In genomic region chr10:4770766-4771553, GRCh38 we compare ENCODE assay signal across 8 cellular contexts. TPM values are rescaled to one million over a fixed set of nuclear protein-coding genes. Genes with fewer than 3 reads are reported as not detected.
DNase-seq lines count a peak whose midpoint lies in the region; ATAC-seq and TF ChIP-seq lines count a peak whose summit lies in the region.

No MANE protein-coding gene starts in this region.

- H3K9ac ChIP-seq in PC-3 (ENCODE audit: low read length), result peak overlapping the region; percentile 100
- no peak overlapping the region for H3K9ac ChIP-seq in parathyroid adenoma
- H3K9ac ChIP-seq in colonic mucosa (ENCODE audit: low read depth in 2 of 2, low read length in 2 of 2), result no peak overlapping the region

- H3K4me1 ChIP-seq in PC-3 (ENCODE audit: insufficient read depth, low read length), result peaks cover 62% of the 10 kb centered on the region
- no peaks in the 10 kb centered on the region for H3K4me1 ChIP-seq in parathyroid adenoma
- H3K4me1 ChIP-seq in colonic mucosa, result no peaks in the 10 kb centered on the region

- POLR2A ChIA-PET in PC-3 (lab: Charles Lee; ENCODE audit: unreplicated experiment), result interaction anchor here (0.6 to 1.1 kb wide), 6 partner anchors 78 to 987 kb away, joined by 3 to 7 read pairs (median 4); no protein-coding TSS in a partner anchor

- peak; percentile 65 for ATAC-seq in PC-3
- no peak for ATAC-seq in HG02973 (IDR thresholded peaks at IDR 0.05; ENCODE audit: unreplicated experiment)
- ATAC-seq in HG03097 (IDR thresholded peaks at IDR 0.05; ENCODE audit: low FRiP score, unreplicated experiment), result no peak

- intact Hi-C loops in PC-3 (cut with micrococcal nuclease), result loop anchor here (1.0 to 5.0 kb wide), 7 partner anchors 44 to 1304 kb away; no protein-coding TSS in a partner anchor
- intact Hi-C loops in colonic mucosa (cut with DNase I), result no loop called here

- H3K9me2 ChIP-seq in PC-3 (replicated peaks; ENCODE audit: low read length), result no peaks in the 10 kb centered on the region

- no peaks in the 10 kb centered on the region for H3K9me3 ChIP-seq in PC-3 (ENCODE audit: low read length)
- H3K9me3 ChIP-seq in parathyroid adenoma (ENCODE audit: control insufficient read depth, low read length), result no peaks in the 10 kb centered on the region
- H3K9me3 ChIP-seq in colonic mucosa, result no peaks in the 10 kb centered on the region

- DNase-seq in PC-3 (peak; percentile 83), fibroblast of gingiva (ENCODE audit: low read depth) (peak; percentile 94), colonic mucosa (no peak)
- no peak for DNase-seq in activated CD4-positive, alpha-beta T cell treated with anti-CD3 and anti-CD28 coated beads for 48 hours

- TF ChIP-seq CTCF in GM12872 (IDR thresholded peaks at IDR 0.05; ENCODE audit: insufficient read depth, low read depth, low read length) (0 out of 3 replicates have a peak, but pooled peaks have one; percentile 11), PC-3 (conservative IDR thresholded peaks at IDR 0.05; ENCODE audit: low read depth, low read length) (peak; percentile 41; the same call in 1 of the 2 replicates), parathyroid adenoma (IDR thresholded peaks at IDR 0.05) (peak; percentile 17), colonic mucosa (IDR thresholded peaks at IDR 0.05) (no peak)

- H3K27ac ChIP-seq in PC-3 (ENCODE audit: low read length) (peak overlapping the region; percentile 100), parathyroid adenoma (no peak overlapping the region), colonic mucosa (no peak overlapping the region)

- CTCF ChIA-PET in PC-3 (lab: Charles Lee), result interaction anchor here (0.6 to 1.4 kb wide), 3 partner anchors 79 to 664 kb away, joined by 3 to 4 read pairs (median 3); no protein-coding TSS in a partner anchor

- H3K79me2 ChIP-seq in PC-3 (ENCODE audit: low read length) (peaks cover 7% of the 10 kb centered on the region), parathyroid adenoma (no peaks in the 10 kb centered on the region)

- H3K36me3 ChIP-seq in PC-3 (ENCODE audit: low read depth, low read length) (no peaks in the 10 kb centered on the region), parathyroid adenoma (ENCODE audit: control insufficient read depth, insufficient read depth, low read length) (no peaks in the 10 kb centered on the region), colonic mucosa (no peaks in the 10 kb centered on the region)

- H3K4me2 ChIP-seq in PC-3 (ENCODE audit: low read length) (peak overlapping the region; percentile 83), parathyroid adenoma (ENCODE audit: low read length) (no peak overlapping the region)

- H3K4me3 ChIP-seq in PC-3 (ENCODE audit: low read length) (peak overlapping the region; percentile 16; the same call in 1 of the 2 replicates), parathyroid adenoma (ENCODE audit: low read depth, low read length) (no peak overlapping the region), colonic mucosa (no peak overlapping the region)

- H3F3A ChIP-seq in PC-3 (ENCODE audit: low read length, unreplicated experiment), result peaks cover 13% of the 10 kb centered on the region

- BruUV-seq in PC-3 (replicated peaks; lab: Mats Ljungman, UMichigan), result TSS peak; percentile 66

- H2AFZ ChIP-seq in PC-3 (ENCODE audit: low read length) (no peak overlapping the region), parathyroid adenoma (no peak overlapping the region)

- H3K27me3 ChIP-seq in PC-3 (ENCODE audit: low read length), result no peaks in the 10 kb centered on the region
- H3K27me3 ChIP-seq in parathyroid adenoma (ENCODE audit: control insufficient read depth, insufficient read depth, low read length), result no peaks in the 10 kb centered on the region
- no peaks in the 10 kb centered on the region for H3K27me3 ChIP-seq in colonic mucosa

- no peaks in the 10 kb centered on the region for H4K20me1 ChIP-seq in PC-3 (ENCODE audit: low read length)

RNA-seq across cellular contexts. Expression of gene AKR1E2, which starts 55.0 kb away (rescaled TPM):
- total RNA-seq in PC-3 (2014; rRNA removed), result 0.36 TPM in 1 of 2 replicates, not detected in the other
- 10 to 100 TPM in 1 of 2 donors, 1 to 10 TPM in 1; 8.6 to 16.3 TPM for total RNA-seq in colonic mucosa

Comparison
In these comparisons a context has a peak if more than half of its experiments do, and no peak if none do; other contexts are left out.
1. DNase-seq: peak in PC-3 (single experiment) and fibroblast of gingiva (single experiment); none in activated CD4-positive, alpha-beta T cell treated with anti-CD3 and anti-CD28 coated beads for 48 hours (single experiment) and colonic mucosa (single experiment).